ENCODE assay signal across 8 cellular contexts in the genomic region with DNA sequence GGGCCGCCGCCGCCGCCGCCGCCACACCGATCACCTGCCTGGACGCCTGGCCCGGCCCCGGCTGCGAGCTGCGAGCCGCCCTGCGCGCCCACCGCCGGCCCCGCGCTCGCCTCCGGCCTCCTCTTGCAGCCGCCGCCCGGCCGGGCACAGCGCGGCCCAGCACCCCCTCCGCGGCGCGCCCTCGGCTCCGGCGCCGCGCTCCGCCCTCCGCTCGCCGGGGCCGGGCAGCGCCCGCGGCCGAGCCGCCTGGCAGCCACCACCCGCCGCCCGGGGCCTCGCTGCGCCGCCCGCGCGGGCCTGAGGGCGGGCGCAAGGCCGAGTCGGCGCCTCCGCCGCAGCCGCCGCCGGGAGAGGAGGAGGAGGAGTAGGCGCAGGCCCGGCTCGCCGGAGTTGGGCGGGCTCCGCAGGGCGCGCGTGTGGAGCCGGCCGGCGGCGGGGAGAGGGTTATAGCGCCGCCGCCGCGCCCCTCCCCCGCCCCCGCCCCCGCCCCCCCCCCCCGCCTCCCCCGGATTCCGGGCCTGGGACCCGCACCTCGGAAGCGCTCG. TPM values are rescaled to one million over a fixed set of nuclear protein-coding genes. Genes with fewer than 3 reads are reported as not detected.
A peak's percentile ranks its signal among the peaks of the same experiment; 100 is the strongest.
DNase-seq lines count a peak whose midpoint lies in the region; ATAC-seq and TF ChIP-seq lines count a peak whose summit lies in the region.

A gene (minus strand): TSS at position 418 of the 545 bp plus-strand sequence. CDS start 845 bp downstream, outside the sequence.

- H3K36me3 Mint-ChIP-seq in activated T-helper 1 cell treated with anti-CD3 and anti-CD28 coated beads, Interleukin-12 subunit alpha, Interleukin-12 subunit beta, Interleukin-2, Interleukin-4 antibody, amounts not matched to agents 30 ng/mL and 10 ng/mL and 1 ng/mL, durations not matched to agents 14 hours and 24 hours and 36 hours (ENCODE audit: low read depth) = no peaks in the 10 kb centered on the region
- H3K36me3 Mint-ChIP-seq in neural crest cell (ENCODE audit: low read depth) = no peaks in the 10 kb centered on the region

- no peaks in the 10 kb centered on the region for H3K9me3 Mint-ChIP-seq in activated T-helper 1 cell treated with anti-CD3 and anti-CD28 coated beads, Interleukin-12 subunit alpha, Interleukin-12 subunit beta, Interleukin-2, Interleukin-4 antibody, amounts not matched to agents 30 ng/mL and 10 ng/mL and 1 ng/mL, durations not matched to agents 14 hours and 24 hours and 36 hours
- no peaks in the 10 kb centered on the region for H3K9me3 Mint-ChIP-seq in neural crest cell

- peak within 1 kb of the TSS; percentile 86 for H3K4me3 Mint-ChIP-seq in activated T-helper 1 cell treated with anti-CD3 and anti-CD28 coated beads, Interleukin-12 subunit alpha, Interleukin-12 subunit beta, Interleukin-2, Interleukin-4 antibody, amounts not matched to agents 30 ng/mL and 10 ng/mL and 1 ng/mL, durations not matched to agents 14 hours and 24 hours and 36 hours
- H3K4me3 Mint-ChIP-seq in neural crest cell = peak within 1 kb of the TSS; percentile 83

- in situ Hi-C loops in GM13976 (cut with MboI; ENCODE audit: low sequenced_read_pairs, unreplicated experiment) = no loop called here

- H3K9me3 ChIP-seq in HUES48 (ENCODE audit: control insufficient read depth, insufficient read depth, low read length) = no peaks in the 10 kb centered on the region

- no peak within 1 kb of the TSS for H3K9ac ChIP-seq in HUES48 (ENCODE audit: low read depth, low read length)

- ATAC-seq in foreskin keratinocyte (peak; percentile 10), GM21723 (IDR thresholded peaks at IDR 0.05; ENCODE audit: unreplicated experiment) (no peak)

- peak; percentile 57 for DNase-seq in EL
- DNase-seq in activated T-helper 1 cell treated with anti-CD3 and anti-CD28 coated beads, Interleukin-12 subunit alpha, Interleukin-12 subunit beta, Interleukin-2, Interleukin-4 antibody, amounts not matched to agents 30 ng/mL and 10 ng/mL and 1 ng/mL, durations not matched to agents 14 hours and 24 hours and 36 hours (ENCODE audit: low spot score) = no peak
- DNase-seq in foreskin keratinocyte = no peak
- no peak for DNase-seq in neural crest cell (ENCODE audit: low read depth, low spot score)
- DNase-seq in GM13976 (ENCODE audit: low spot score) = no peak
- no peak for DNase-seq in NCI-H187 treated with DMSO at 0.1 percent for 48 hours (lab: John Stamatoyannopoulos, UW)

- peaks cover 31% of the 10 kb centered on the region for H3K4me1 ChIP-seq in HUES48 (ENCODE audit: control insufficient read depth, insufficient read depth, low read length)
- H3K4me1 ChIP-seq in foreskin keratinocyte = peaks cover 12% of the 10 kb centered on the region

- TF ChIP-seq CTCF in foreskin keratinocyte (conservative IDR thresholded peaks at IDR 0.05) = no peak
- no peak for TF ChIP-seq CTCF in neural crest cell (conservative IDR thresholded peaks at IDR 0.05)
- no peak for TF ChIP-seq CTCF in GM13976 (IDR thresholded peaks at IDR 0.05; ENCODE audit: borderline replicate concordance, control extremely low read depth, extremely low read depth, insufficient read depth, missing control alignments)

- no peaks in the 10 kb centered on the region for H3K36me3 ChIP-seq in HUES48 (ENCODE audit: control insufficient read depth, insufficient read depth, low read length)

- peaks cover 25% of the 10 kb centered on the region for H3K27me3 Mint-ChIP-seq in activated T-helper 1 cell treated with anti-CD3 and anti-CD28 coated beads, Interleukin-12 subunit alpha, Interleukin-12 subunit beta, Interleukin-2, Interleukin-4 antibody, amounts not matched to agents 30 ng/mL and 10 ng/mL and 1 ng/mL, durations not matched to agents 14 hours and 24 hours and 36 hours (ENCODE audit: insufficient read depth)
- peaks cover 77% of the 10 kb centered on the region for H3K27me3 Mint-ChIP-seq in neural crest cell (ENCODE audit: low read depth)

- intact Hi-C loops in activated T-helper 1 cell treated with anti-CD3 and anti-CD28 coated beads, Interleukin-12 subunit alpha, Interleukin-12 subunit beta, Interleukin-2, Interleukin-4 antibody, amounts not matched to agents 30 ng/mL and 10 ng/mL and 1 ng/mL, durations not matched to agents 14 hours and 24 hours and 36 hours (cut with micrococcal nuclease) = loop anchor here (2.0 to 5.0 kb wide), 2 partner anchors 157 to 207 kb away; a partner anchor contains a TSS

- H3K27me3 ChIP-seq in HUES48 (ENCODE audit: control insufficient read depth, insufficient read depth, low read length) = peaks cover 56% of the 10 kb centered on the region
- H3K27me3 ChIP-seq in foreskin keratinocyte = peaks cover 28% of the 10 kb centered on the region

- peak within 1 kb of the TSS; percentile 76 for H3K27ac Mint-ChIP-seq in activated T-helper 1 cell treated with anti-CD3 and anti-CD28 coated beads, Interleukin-12 subunit alpha, Interleukin-12 subunit beta, Interleukin-2, Interleukin-4 antibody, amounts not matched to agents 30 ng/mL and 10 ng/mL and 1 ng/mL, durations not matched to agents 14 hours and 24 hours and 36 hours
- no peak within 1 kb of the TSS for H3K27ac Mint-ChIP-seq in neural crest cell (ENCODE audit: unreplicated experiment)

- no peaks in the 10 kb centered on the region for H3K4me1 Mint-ChIP-seq in activated T-helper 1 cell treated with anti-CD3 and anti-CD28 coated beads, Interleukin-12 subunit alpha, Interleukin-12 subunit beta, Interleukin-2, Interleukin-4 antibody, amounts not matched to agents 30 ng/mL and 10 ng/mL and 1 ng/mL, durations not matched to agents 14 hours and 24 hours and 36 hours (ENCODE audit: low read depth)
- peaks cover 13% of the 10 kb centered on the region for H3K4me1 Mint-ChIP-seq in neural crest cell

- H3K27ac ChIP-seq in HUES48 (ENCODE audit: low read depth, low read length) (peak within 1 kb of the TSS; percentile 71), foreskin keratinocyte (no peak within 1 kb of the TSS)

- peak within 1 kb of the TSS; percentile 78 for H3K4me3 ChIP-seq in HUES48 (ENCODE audit: low read depth, low read length)

RNA-seq across cellular contexts. Expression of the gene that starts here (rescaled TPM):
- total RNA-seq in activated T-helper 1 cell treated with anti-CD3 and anti-CD28 coated beads, Interleukin-12 subunit alpha, Interleukin-12 subunit beta, Interleukin-2, Interleukin-4 antibody, amounts not matched to agents 30 ng/mL and 10 ng/mL and 1 ng/mL, durations not matched to agents 14 hours and 24 hours and 36 hours = 8.5 and 8.8 TPM in 2 replicates
- total RNA-seq in foreskin keratinocyte (41.4 and 42.0 TPM in 2 replicates), neural crest cell (0.82 and 1.0 TPM in 2 replicates)
- 21.1 and 22.2 TPM in 2 replicates for polyA plus RNA-seq in foreskin keratinocyte
